9 cellular contexts compared by ENCODE assay signal in genomic region chr15:77083381-77084160, GRCh38. TPM values are rescaled to one million over a fixed set of nuclear protein-coding genes. Genes with fewer than 3 reads are reported as not detected.
DNase-seq lines count a peak whose midpoint lies in the region; ATAC-seq and TF ChIP-seq lines count a peak whose summit lies in the region.
"Had no signal": no experiment of that assay in that cellular context is flagged by ENCODE, and none has a peak within 500 bp of the region (broad histone marks: within the 10 kb centered on the region; RNA-seq: fewer than 3 reads in every experiment).

No MANE protein-coding gene starts in this region.

- POLR2A ChIA-PET in A673 (lab: Charles Lee; ENCODE audit: low non-redundant PET): no interaction called here

- ATAC-seq in GM19351 (IDR thresholded peaks at IDR 0.05; ENCODE audit: unreplicated experiment) (peak; percentile 79), heart right ventricle (peak; percentile 93 to 99 (median 97))

- H3K4me3 Mint-ChIP-seq in activated naive CD8-positive, alpha-beta T cell: peak overlapping the region; percentile 70

- H3K27ac Mint-ChIP-seq in activated naive CD8-positive, alpha-beta T cell: no peak overlapping the region

- H3K4me1 ChIP-seq in A673 (ENCODE audit: insufficient read depth, low read length, poor library complexity, severe bottlenecking): peaks cover 5% of the 10 kb centered on the region
- peaks cover 0 to 25% (median 5%) of the 10 kb centered on the region in 9 donors for H3K4me1 ChIP-seq in heart right ventricle

- CTCF ChIA-PET in A673 (lab: Charles Lee): no interaction called here

- BruUV-seq in A673 (replicated peaks; lab: Mats Ljungman, UMichigan): no TSS peak

- no peaks in the 10 kb centered on the region for H3K27me3 Mint-ChIP-seq in activated naive CD8-positive, alpha-beta T cell

- H3K9me3 Mint-ChIP-seq in activated naive CD8-positive, alpha-beta T cell (ENCODE audit: low read depth): no peaks in the 10 kb centered on the region

- H3K4me3 ChIP-seq in A673 (ENCODE audit: low read depth, low read length, poor library complexity, severe bottlenecking) (no peak overlapping the region), heart right ventricle (peak overlapping the region in 9 of 10 donors; percentile 5 to 44 (median 39))

- intact Hi-C loops in A673 (cut with micrococcal nuclease; ENCODE audit: unreplicated experiment): no loop called here
- intact Hi-C loops in heart right ventricle (cut with DNase I): no loop called here

- DNase-seq in A673 (ENCODE audit: low spot score): peak; percentile 94
- DNase-seq in HuH-7.5 (ENCODE audit: low spot score): peak; percentile 94
- peak; percentile 77 to 79 for DNase-seq in heart right ventricle
- peak; percentile 74 for DNase-seq in pons (ENCODE audit: low spot score)
- DNase-seq in ureter (ENCODE audit: low spot score): peak; percentile 85

- 17 to 19% methylated on average over 21 of the region's 21 CpGs for WGBS in heart right ventricle, 2 donors

- H3K36me3 Mint-ChIP-seq in activated naive CD8-positive, alpha-beta T cell: no peaks in the 10 kb centered on the region

- no peaks in the 10 kb centered on the region for H3K9me3 ChIP-seq in A673 (ENCODE audit: low read depth, low read length, poor library complexity, severe bottlenecking)
- no peaks in the 10 kb centered on the region for H3K9me3 ChIP-seq in heart right ventricle

- H3K27me3 ChIP-seq in A673 (replicated peaks; ENCODE audit: insufficient read depth, low read depth, low read length, poor library complexity): no peaks in the 10 kb centered on the region
- no peaks in the 10 kb centered on the region for H3K27me3 ChIP-seq in heart right ventricle

- H3K36me3 ChIP-seq in A673 (ENCODE audit: insufficient read depth, low read length, poor library complexity, severe bottlenecking) (no peaks in the 10 kb centered on the region), heart right ventricle (no peaks in the 10 kb centered on the region)

- peaks cover 17% of the 10 kb centered on the region for H3K4me1 Mint-ChIP-seq in activated naive CD8-positive, alpha-beta T cell (ENCODE audit: low read depth)

- no peak overlapping the region for H3K27ac ChIP-seq in A673 (ENCODE audit: low read depth, low read length, poor library complexity, severe bottlenecking)
- peak overlapping the region in 9 of 10 donors; percentile 2 to 63 (median 48) for H3K27ac ChIP-seq in heart right ventricle
- H3K27ac ChIP-seq: C4-2B had no signal

- 0 out of 2 replicates have a peak, but pooled peaks have one; percentile 27 for TF ChIP-seq POLR2A in Raji (IDR thresholded peaks at IDR 0.05; ENCODE audit: insufficient read depth, low read depth, low read length)

- TF ChIP-seq CTCF in A673 (conservative IDR thresholded peaks at IDR 0.05; ENCODE audit: low read depth, low read length): no peak
- TF ChIP-seq CTCF in heart right ventricle (IDR thresholded peaks at IDR 0.05): no peak

RNA-seq across cellular contexts. Expression of gene TSPAN3, which starts 12.7 kb away (rescaled TPM):
- total RNA-seq in A673 (2021) (219 and 224 TPM in 2 replicates), heart right ventricle (100 to 1,000 TPM in 5 of 10 donors, 10 to 100 TPM in 5; 82.6 to 118 (median 98.7) TPM), ureter (166 TPM)
- 100 to 1,000 TPM in 1 of 2 donors, 10 to 100 TPM in 1; 52.2 to 159 TPM for polyA plus RNA-seq in heart right ventricle
